ENCODE assay signal across 25 cellular contexts in the genomic region with DNA sequence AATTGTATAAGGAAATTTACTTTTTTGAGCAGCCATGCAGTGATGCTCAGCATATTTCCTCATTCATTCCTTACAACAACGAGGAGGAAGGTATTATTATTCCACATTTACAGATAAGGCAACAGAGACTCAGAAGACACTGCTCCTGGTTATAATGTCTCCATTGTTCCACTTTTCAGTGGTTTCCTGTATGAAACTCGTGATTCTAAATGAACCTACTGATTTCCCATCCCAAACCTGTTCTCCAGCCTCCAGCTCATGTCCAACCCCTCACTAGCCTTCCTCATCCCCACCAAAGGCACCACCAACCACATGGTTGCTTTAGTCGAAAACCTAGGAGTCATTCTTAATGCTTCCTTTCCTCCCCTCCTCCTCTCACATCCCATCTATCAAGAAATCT.
"Had no signal": no experiment of that assay in that cellular context is flagged by ENCODE, and none has a peak within 500 bp of the region (broad histone marks: within the 10 kb centered on the region; RNA-seq: fewer than 3 reads in every experiment).

No MANE protein-coding gene starts in this region.

- H3K4me1 ChIP-seq: neural progenitor cell, psoas muscle, upper lobe of right lung, uterus had no signal

- H3K27me3 ChIP-seq: neural progenitor cell, ovary, right lobe of liver, sigmoid colon, suprapubic skin, testis, tibial artery, transverse colon, upper lobe of right lung, uterus had no signal

- DNase-seq: naive thymus-derived CD8-positive, alpha-beta T cell; occipital lobe; ovary; posterior cingulate gyrus; psoas muscle; right cardiac atrium; right lobe of liver; sigmoid colon; small intestine; stimulated activated CD4-positive, alpha-beta T cell treated with anti-CD3 and anti-CD28 coated beads, Interleukin-15, amount 100 ng/mL, for 24 hours; stimulated activated CD4-positive, alpha-beta T cell treated with anti-CD3 and anti-CD28 coated beads, Interleukin-4, amount 100 ng/mL, for 1 hour; stimulated activated CD4-positive, alpha-beta T cell treated with anti-CD3 and anti-CD28 coated beads, Interleukin-4, amount 100 ng/mL, for 4 hours; stimulated activated CD8-positive, alpha-beta memory T cell treated with anti-CD3 and anti-CD28 coated beads, Interleukin-4, amount 100 ng/mL, for 48 hours; stimulated activated naive CD4-positive, alpha-beta T cell; stimulated activated naive CD8-positive, alpha-beta T cell treated with anti-CD3 and anti-CD28 coated beads, Interleukin-15, amount 100 ng/mL, for 72 hours; stimulated activated naive CD8-positive, alpha-beta T cell treated with anti-CD3 and anti-CD28 coated beads, Interleukin-15, Interleukin-2, amounts not matched to agents 100 U/mL and 50 U/mL, for 24 hours; substantia nigra; testis; tibial artery; transverse colon; upper lobe of right lung; uterus had no signal

- H3K27ac ChIP-seq: neural progenitor cell, ovary, parathyroid adenoma, psoas muscle, right lobe of liver, sigmoid colon, suprapubic skin, testis, tibial artery, transverse colon, upper lobe of right lung, uterus had no signal

- H3K36me3 ChIP-seq: neural progenitor cell, ovary, right lobe of liver, sigmoid colon, suprapubic skin, tibial artery, transverse colon, upper lobe of right lung, uterus had no signal

- H3K9ac ChIP-seq: neural progenitor cell, parathyroid adenoma had no signal

- H3K4me3 ChIP-seq: neural progenitor cell, ovary, psoas muscle, right lobe of liver, sigmoid colon, suprapubic skin, testis, tibial artery, transverse colon, upper lobe of right lung, uterus had no signal

- H2AFZ ChIP-seq: neural progenitor cell, parathyroid adenoma had no signal

- H3K4me2 ChIP-seq: neural progenitor cell had no signal

- H3K79me2 ChIP-seq: parathyroid adenoma had no signal

- ATAC-seq: naive thymus-derived CD8-positive, alpha-beta T cell; psoas muscle; right cardiac atrium; right lobe of liver; stimulated activated naive CD8-positive, alpha-beta T cell treated with anti-CD3 and anti-CD28 coated beads, Interleukin-15, amount 100 ng/mL, for 72 hours; stimulated activated naive CD8-positive, alpha-beta T cell treated with anti-CD3 and anti-CD28 coated beads, Interleukin-15, Interleukin-2, amounts not matched to agents 100 U/mL and 50 U/mL, for 24 hours had no signal
